In the genomic region with DNA sequence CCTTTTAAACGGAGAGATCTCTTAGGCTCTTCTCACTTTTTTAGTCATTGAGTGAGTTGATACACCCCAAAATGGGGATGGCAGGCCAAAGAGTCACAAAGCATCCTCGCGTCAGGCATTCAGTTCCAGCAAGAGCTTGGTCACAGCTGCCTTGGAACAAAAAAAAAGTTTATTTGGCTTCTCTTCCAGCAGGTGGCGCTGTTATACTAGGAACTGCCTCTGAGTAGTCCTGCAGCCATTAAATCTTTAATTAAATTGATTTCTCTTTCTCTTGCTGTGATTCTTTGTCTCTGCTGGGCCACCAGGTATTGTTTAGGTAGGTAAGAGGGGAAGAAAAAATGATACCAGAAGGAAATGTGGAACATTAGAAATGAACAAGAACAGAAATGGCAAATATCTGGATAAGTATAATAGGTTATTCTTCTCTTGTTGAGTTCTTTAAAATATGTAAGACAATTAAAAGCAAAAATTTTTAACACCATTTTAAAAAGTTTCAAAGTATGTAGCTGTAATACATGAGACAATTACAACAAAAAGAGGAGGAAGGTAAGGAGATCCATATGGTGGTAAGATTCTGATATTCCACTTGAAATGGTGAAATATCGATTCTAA, we compare ENCODE assay signal across 8 cellular contexts.
DNase-seq lines count a peak whose midpoint lies in the region; ATAC-seq and TF ChIP-seq lines count a peak whose summit lies in the region.

No MANE protein-coding gene starts in this region.

- H3K4me1 Mint-ChIP-seq in activated T-cell treated with anti-CD3 and anti-CD28 coated beads, Interleukin-2, amount 50 U/mL, for 24 hours (ENCODE audit: low read depth) = no peaks in the 10 kb centered on the region
- H3K4me1 Mint-ChIP-seq in natural killer cell = no peaks in the 10 kb centered on the region

- H3K4me3 Mint-ChIP-seq in activated T-cell treated with anti-CD3 and anti-CD28 coated beads, Interleukin-2, amount 50 U/mL, for 24 hours = no peak overlapping the region
- H3K4me3 Mint-ChIP-seq in natural killer cell = no peak overlapping the region

- H3K9me3 Mint-ChIP-seq in activated T-cell treated with anti-CD3 and anti-CD28 coated beads, Interleukin-2, amount 50 U/mL, for 24 hours = peaks cover 2% of the 10 kb centered on the region
- no peaks in the 10 kb centered on the region for H3K9me3 Mint-ChIP-seq in natural killer cell

- peak; percentile 46 for DNase-seq in activated T-cell treated with anti-CD3 and anti-CD28 coated beads for 1 hour (ENCODE audit: low read depth)
- no peak for DNase-seq in activated T-cell treated with anti-CD3 and anti-CD28 coated beads, Interleukin-2, amount 50 U/mL, for 24 hours
- peak; percentile 22 for DNase-seq in HS-27A (ENCODE audit: low read depth)
- DNase-seq in NCI-H82 treated with DMSO at 0.1 percent for 48 hours (lab: John Stamatoyannopoulos, UW; ENCODE audit: unreplicated experiment) = peak; percentile 27
- DNase-seq in activated CD8-positive, alpha-beta memory T cell treated with anti-CD3 and anti-CD28 coated beads, Interleukin-2, amount 50 U/mL, for 4 hours = peak; percentile 33
- DNase-seq in esophagus squamous epithelium (lab: John Stamatoyannopoulos, UW) = no peak
- no peak for DNase-seq in natural killer cell
- no peak for DNase-seq in thoracic aorta (ENCODE audit: low spot score)

- H3K27ac ChIP-seq in esophagus squamous epithelium (no peak overlapping the region), thoracic aorta (no peak overlapping the region)

- TF ChIP-seq CTCF in esophagus squamous epithelium (IDR thresholded peaks at IDR 0.05) (peak; percentile 59 to 83 (median 75)), natural killer cell (IDR thresholded peaks at IDR 0.05) (peak; percentile 92), thoracic aorta (IDR thresholded peaks at IDR 0.05) (peak; percentile 73)

- no peaks in the 10 kb centered on the region for H3K9me3 ChIP-seq in esophagus squamous epithelium
- no peaks in the 10 kb centered on the region for H3K9me3 ChIP-seq in thoracic aorta

- 21% methylated on average over 5 of the region's 5 CpGs for WGBS in esophagus squamous epithelium, 2 donors

- peaks cover 35% of the 10 kb centered on the region for H3K27me3 Mint-ChIP-seq in activated T-cell treated with anti-CD3 and anti-CD28 coated beads, Interleukin-2, amount 50 U/mL, for 24 hours
- peaks cover 20 to 32% of the 10 kb centered on the region in 2 donors for H3K27me3 Mint-ChIP-seq in natural killer cell (ENCODE audit: low read depth in 2 of 2)

- intact Hi-C loops in esophagus squamous epithelium (cut with DNase I) (loop anchor here (5.0 kb wide), 1 partner anchor 196 kb away; no protein-coding TSS in a partner anchor), natural killer cell (cut with micrococcal nuclease) (loop anchor here (1.0 kb wide), 2 partner anchors 194 to 528 kb away; no protein-coding TSS in a partner anchor)

- no peaks in the 10 kb centered on the region for H3K36me3 Mint-ChIP-seq in activated T-cell treated with anti-CD3 and anti-CD28 coated beads, Interleukin-2, amount 50 U/mL, for 24 hours (ENCODE audit: low read depth)
- no peaks in the 10 kb centered on the region for H3K36me3 Mint-ChIP-seq in natural killer cell

- no peak for TF ChIP-seq POLR2A in esophagus squamous epithelium (IDR thresholded peaks at IDR 0.05)

- H3K4me3 ChIP-seq in esophagus squamous epithelium (no peak overlapping the region), thoracic aorta (no peak overlapping the region)

- H3K4me1 ChIP-seq in esophagus squamous epithelium (peaks cover 0 to 10% (median 0%) of the 10 kb centered on the region in 3 donors), thoracic aorta (ENCODE audit: control insufficient read depth in 1 of 2, low read depth in 2 of 2) (no peaks in the 10 kb centered on the region)

- H3K36me3 ChIP-seq in esophagus squamous epithelium (no peaks in the 10 kb centered on the region), thoracic aorta (no peaks in the 10 kb centered on the region)

- H3K27ac Mint-ChIP-seq in activated T-cell treated with anti-CD3 and anti-CD28 coated beads, Interleukin-2, amount 50 U/mL, for 24 hours = no peak overlapping the region
- H3K27ac Mint-ChIP-seq in natural killer cell = no peak overlapping the region

- ATAC-seq in natural killer cell (peak; percentile 61 to 78 (median 69)), thoracic aorta (ENCODE audit: insufficient number of reproducible peaks, low FRiP score, low read depth) (peak; percentile 79)

- no peaks in the 10 kb centered on the region for H3K27me3 ChIP-seq in esophagus squamous epithelium
- H3K27me3 ChIP-seq in thoracic aorta (replicated peaks; ENCODE audit: insufficient read depth) = no peaks in the 10 kb centered on the region

Comparison
In these comparisons a context has a peak if more than half of its experiments do, and no peak if none do; other contexts are left out.
1. DNase-seq: peak in activated T-cell treated with anti-CD3 and anti-CD28 coated beads for 1 hour (single experiment), HS-27A (single experiment), NCI-H82 treated with DMSO at 0.1 percent for 48 hours (single experiment) and activated CD8-positive, alpha-beta memory T cell treated with anti-CD3 and anti-CD28 coated beads, Interleukin-2, amount 50 U/mL, for 4 hours (single experiment); none in activated T-cell treated with anti-CD3 and anti-CD28 coated beads, Interleukin-2, amount 50 U/mL, for 24 hours (single experiment), esophagus squamous epithelium (single experiment), natural killer cell (single experiment) and thoracic aorta (single experiment).
2. Peak in every context shown above with its lines, with median percentiles within 50 percentile points of each other: CTCF ChIP-seq.